15 cellular contexts compared by ENCODE assay signal in genomic region chr2:216651370-216651881, GRCh38. TPM values are rescaled to one million over a fixed set of nuclear protein-coding genes. Genes with fewer than 3 reads are reported as not detected.
DNase-seq lines count a peak whose midpoint lies in the region; ATAC-seq and TF ChIP-seq lines count a peak whose summit lies in the region.
"Had no signal": no experiment of that assay in that cellular context is flagged by ENCODE, and none has a peak within 500 bp of the region (broad histone marks: within the 10 kb centered on the region; RNA-seq: fewer than 3 reads in every experiment).

No MANE protein-coding gene starts in this region.

- TF ChIP-seq EP300 in SK-N-SH (IDR thresholded peaks at IDR 0.05; ENCODE audit: borderline replicate concordance in 1 of 2, low read depth in 1 of 2, low read length in 1 of 2): no peak

- no peaks in the 10 kb centered on the region for H3K9me2 ChIP-seq in SK-N-SH

- H4K20me1 ChIP-seq in DND-41 (ENCODE audit: insufficient read depth, low read length) (peaks cover 91% of the 10 kb centered on the region), SK-N-SH (ENCODE audit: insufficient read depth) (peaks cover 11% of the 10 kb centered on the region)

- WGBS in SK-N-SH (ENCODE audit: low lambda C conversion rate): 93% methylated on average over 6 of the region's 6 CpGs
- WGBS in neuronal stem cell (ENCODE audit: extremely low coverage in 2 of 2, insufficient read length in 2 of 2, insufficient replicate concordance in 1 of 2), 2 donors: no CpG with 5 or more reads among the region's 6 CpGs

- H2AFZ ChIP-seq in DND-41 (ENCODE audit: low read depth, low read length) (no peak overlapping the region), SK-N-SH (ENCODE audit: low read depth) (no peak overlapping the region), neuronal stem cell (ENCODE audit: low read length) (no peak overlapping the region)

- no peak overlapping the region for H4K91ac ChIP-seq in neuronal stem cell (ENCODE audit: low read depth, low read length, poor library complexity)

- H3K27me3 ChIP-seq in DND-41 (ENCODE audit: insufficient read depth, low read length, poor library complexity): no peaks in the 10 kb centered on the region
- H3K27me3 ChIP-seq in SK-N-SH (ENCODE audit: insufficient read depth): no peaks in the 10 kb centered on the region
- no peaks in the 10 kb centered on the region for H3K27me3 ChIP-seq in neuronal stem cell (ENCODE audit: control insufficient read depth in 3 of 3, insufficient read depth in 3 of 3, low read depth in 1 of 3, low read length in 3 of 3)
- H3K27me3 ChIP-seq: BLaER1 had no signal

- H2BK5ac ChIP-seq in neuronal stem cell (ENCODE audit: low read length): no peak overlapping the region

- H4K8ac ChIP-seq in neuronal stem cell (ENCODE audit: low read depth, low read length): no peak overlapping the region

- H3K4me1 ChIP-seq in DND-41 (ENCODE audit: insufficient read depth, low read length) (peaks cover 66% of the 10 kb centered on the region), SK-N-SH (ENCODE audit: control insufficient read depth in 1 of 2, insufficient read depth in 2 of 2, low read depth in 1 of 2, low read length in 1 of 2) (peaks cover 9 to 44% of the 10 kb centered on the region in 2 experiments), neuronal stem cell (ENCODE audit: control insufficient read depth in 2 of 2, insufficient read depth in 1 of 2, low read depth in 1 of 2, low read length in 2 of 2) (peaks cover 21 to 22% of the 10 kb centered on the region in 2 donors)

- H3K18ac ChIP-seq in neuronal stem cell (ENCODE audit: low read length): peak overlapping the region; percentile 50

- H3K4ac ChIP-seq in neuronal stem cell (ENCODE audit: low read length): no peak overlapping the region

- DNase-seq in DND-41 (no peak), SK-N-SH (no peak), epithelial cell of prostate (ENCODE audit: low read depth, low spot score) (no peak), neuronal stem cell (ENCODE audit: low spot score) (no peak), pons (ENCODE audit: low spot score) (no peak), caudate nucleus (lab: John Stamatoyannopoulos, UW) (no peak), NCI-H2029 (lab: John Stamatoyannopoulos, UW) (no peak)
- DNase-seq: activated CD4-positive, CD25-positive, alpha-beta regulatory T cell; activated CD8-positive, alpha-beta memory T cell treated with anti-CD3 and anti-CD28 coated beads, Interleukin-2, amount 50 U/mL, for 4 hours; anterior cingulate cortex; H7; NCI-H1930; stimulated activated naive CD8-positive, alpha-beta T cell treated with anti-CD3 and anti-CD28 coated beads, Interleukin-15, Interleukin-2, amounts not matched to agents 100 U/mL and 50 U/mL, for 24 hours had no signal

- no peak for TF ChIP-seq RAD21 in SK-N-SH (IDR thresholded peaks at IDR 0.05; ENCODE audit: low read length)

- H3K9ac ChIP-seq in DND-41 (ENCODE audit: low read depth, low read length) (no peak overlapping the region), SK-N-SH (no peak overlapping the region), neuronal stem cell (ENCODE audit: low read depth, low read length, poor library complexity) (no peak overlapping the region)
- H3K9ac ChIP-seq: BLaER1 had no signal

- no peak for ATAC-seq in DND-41 (ENCODE audit: insufficient read depth, low read depth)
- no peak for ATAC-seq in HG03139 (IDR thresholded peaks at IDR 0.05; ENCODE audit: unreplicated experiment)
- ATAC-seq: stimulated activated naive CD8-positive, alpha-beta T cell treated with anti-CD3 and anti-CD28 coated beads, Interleukin-15, Interleukin-2, amounts not matched to agents 100 U/mL and 50 U/mL, for 24 hours had no signal

- CTCF ChIA-PET in SK-N-SH (lab: Yijun Ruan, JAX): interaction anchor here (1.0 to 24.7 kb wide), 7 partner anchors 10 to 1237 kb away, joined by 3 to 614 read pairs (median 5); partner anchors contain the start of gene IGFBP2

- peaks cover 4% of the 10 kb centered on the region for H3K79me1 ChIP-seq in neuronal stem cell (ENCODE audit: low read depth, low read length)

- H3K27ac ChIP-seq in DND-41 (ENCODE audit: low read length) (0 out of 2 replicates have a peak overlapping the region, but pooled peaks have one; percentile 8), SK-N-SH (ENCODE audit: low read depth in 2 of 2, low read length in 1 of 2) (peak overlapping the region; percentile 31 to 58; a peak in 3 of 4 replicates), epithelial cell of prostate (peak overlapping the region; percentile 58), neuronal stem cell (replicated peaks; ENCODE audit: low read length) (no peak overlapping the region), caudate nucleus (ENCODE audit: low read depth, low read length) (no peak overlapping the region)
- H3K27ac ChIP-seq: BLaER1 had no signal

- H3K79me2 ChIP-seq in DND-41 (ENCODE audit: insufficient read depth, low read length): peaks cover 99% of the 10 kb centered on the region
- peaks cover 77% of the 10 kb centered on the region for H3K79me2 ChIP-seq in SK-N-SH (ENCODE audit: insufficient read depth)

- H3K9me3 ChIP-seq in DND-41 (ENCODE audit: insufficient read depth, low read length, severe bottlenecking) (no peaks in the 10 kb centered on the region), SK-N-SH (no peaks in the 10 kb centered on the region), neuronal stem cell (replicated peaks in 1 of 2; ENCODE audit: control insufficient read depth in 2 of 2, insufficient read depth in 1 of 2, low read depth in 1 of 2, low read length in 2 of 2) (peaks cover 0 to 5% of the 10 kb centered on the region in 2 donors)
- H3K9me3 ChIP-seq: BLaER1 had no signal

- H2BK12ac ChIP-seq in neuronal stem cell (ENCODE audit: low read length): no peak overlapping the region

- H3K4me2 ChIP-seq in DND-41 (ENCODE audit: insufficient read depth, low read length): no peak overlapping the region
- H3K4me2 ChIP-seq in SK-N-SH: peak overlapping the region; percentile 25; the same call in 1 of the 2 replicates
- no peak overlapping the region for H3K4me2 ChIP-seq in neuronal stem cell (ENCODE audit: insufficient read depth, low read length, poor library complexity, severe bottlenecking)
- H3K4me2 ChIP-seq: BLaER1 had no signal

- H3K14ac ChIP-seq in neuronal stem cell (ENCODE audit: low read length): no peak overlapping the region

- no peak overlapping the region for H2BK15ac ChIP-seq in neuronal stem cell (ENCODE audit: low read length)

- no peak overlapping the region for H2BK120ac ChIP-seq in neuronal stem cell (ENCODE audit: low read depth, low read length)

- TF ChIP-seq CTCF in DND-41 (IDR thresholded peaks at IDR 0.05; ENCODE audit: borderline replicate concordance, extremely low read depth, low read length, poor library complexity, severe bottlenecking) (no peak), SK-N-SH (IDR thresholded peaks at IDR 0.05) (no peak)

- POLR2A ChIA-PET in SK-N-SH (lab: Yijun Ruan, JAX): no interaction called here

- no peak overlapping the region for H2AK5ac ChIP-seq in neuronal stem cell (ENCODE audit: low read depth, low read length)

- H3K4me3 ChIP-seq in DND-41 (ENCODE audit: low read depth in 1 of 2, low read length in 2 of 2): no peak overlapping the region
- no peak overlapping the region for H3K4me3 ChIP-seq in SK-N-SH (ENCODE audit: low read depth in 2 of 2, low read length in 1 of 2)
- no peak overlapping the region for H3K4me3 ChIP-seq in neuronal stem cell (ENCODE audit: low read length in 2 of 2)
- H3K4me3 ChIP-seq: BLaER1 had no signal

- peaks cover 5% of the 10 kb centered on the region for H3F3A ChIP-seq in SK-N-SH (replicated peaks; ENCODE audit: insufficient read depth)

- H3K36me3 ChIP-seq in DND-41 (ENCODE audit: insufficient read depth, low read length): peaks cover 93% of the 10 kb centered on the region
- peaks cover 0 to 13% of the 10 kb centered on the region in 2 experiments for H3K36me3 ChIP-seq in SK-N-SH (replicated peaks in 1 of 2; ENCODE audit: control insufficient read depth in 1 of 2, insufficient read depth in 2 of 2, low read length in 1 of 2)
- peaks cover 3 to 87% of the 10 kb centered on the region in 2 donors for H3K36me3 ChIP-seq in neuronal stem cell (replicated peaks in 1 of 2; ENCODE audit: control insufficient read depth in 2 of 2, insufficient read depth in 2 of 2, low read length in 2 of 2)

- H3K23ac ChIP-seq in neuronal stem cell (ENCODE audit: low read depth, low read length, poor library complexity): no peak overlapping the region

TF ChIP-seq in SK-N-SH, 30 proteins besides CTCF, POLR2A, EP300 and RAD21:
- TF ChIP-seq TEAD4 (IDR thresholded peaks at IDR 0.05; ENCODE audit: borderline replicate concordance, insufficient read depth) (no peak), FOSL2 (IDR thresholded peaks at IDR 0.05; ENCODE audit: borderline replicate concordance, low read depth) (0 out of 2 replicates have a peak, but pooled peaks have one; percentile 42), PBX3 (IDR thresholded peaks at IDR 0.05) (peak; percentile 22; the same call in 1 of the 2 replicates), EZH2phosphoT487 (IDR thresholded peaks at IDR 0.05; ENCODE audit: borderline replicate concordance, low read depth) (no peak), TCF12 (IDR thresholded peaks at IDR 0.05) (0 out of 2 replicates have a peak, but pooled peaks have one; percentile 20), RXRA (IDR thresholded peaks at IDR 0.05; ENCODE audit: borderline replicate concordance, low read depth) (no peak), JUND (IDR thresholded peaks at IDR 0.05) (peak; percentile 49; the same call in 1 of the 2 replicates)

RNA-seq across cellular contexts. Expression of gene IGFBP2, which starts 18.2 kb away (rescaled TPM):
- 668 and 695 TPM in 2 replicates for polyA plus RNA-seq in SK-N-SH (2012; rRNA removed)
- polyA plus RNA-seq in SK-N-SH (2012; cell fraction: cytosol; rRNA removed): 286 and 490 TPM in 2 replicates
- polyA plus RNA-seq in SK-N-SH (2012; cell fraction: nucleus; rRNA removed): 566 and 589 TPM in 2 replicates
- polyA plus RNA-seq in neuronal stem cell (2013, experiment 1 of 2): 479 TPM
- polyA plus RNA-seq in neuronal stem cell (2013, experiment 2 of 2): 466 TPM

RNA-seq across cellular contexts. Expression of gene IGFBP5, which starts 43.9 kb away (rescaled TPM):
- 156 and 323 TPM in 2 replicates for polyA plus RNA-seq in SK-N-SH (2012; rRNA removed)
- polyA plus RNA-seq in SK-N-SH (2012; cell fraction: cytosol; rRNA removed): 92.2 and 140 TPM in 2 replicates
- 204 and 262 TPM in 2 replicates for polyA plus RNA-seq in SK-N-SH (2012; cell fraction: nucleus; rRNA removed)
- polyA plus RNA-seq in neuronal stem cell (2013, experiment 1 of 2): 280 TPM
- polyA plus RNA-seq in neuronal stem cell (2013, experiment 2 of 2): 290 TPM

Comparison
In these comparisons a context has a peak if more than half of its experiments do, and no peak if none do; other contexts are left out.
1. H3K27ac ChIP-seq: peak in DND-41 (single experiment), SK-N-SH (2 of 2) and epithelial cell of prostate (single experiment); none in neuronal stem cell (single experiment) and caudate nucleus (single experiment).